19 cellular contexts compared by ENCODE assay signal in genomic region chr13:65378943-65379519, GRCh38.
DNase-seq lines count a peak whose midpoint lies in the region; ATAC-seq, FAIRE-seq and TF ChIP-seq lines count a peak whose summit lies in the region.
"Had no signal": no experiment of that assay in that cellular context is flagged by ENCODE, and none has a peak within 500 bp of the region (broad histone marks: within the 10 kb centered on the region; RNA-seq: fewer than 3 reads in every experiment).

No MANE protein-coding gene starts in this region.

- TF ChIP-seq POLR2A in tibial nerve (IDR thresholded peaks at IDR 0.05), result no peak

- H3K27ac ChIP-seq in Karpas-422 (ENCODE audit: low read length) (no peak overlapping the region), tibial nerve (no peak overlapping the region)
- H3K27ac ChIP-seq: BLaER1, dorsolateral prefrontal cortex, gastroesophageal sphincter, SJCRH30 had no signal

- H4K20me1 ChIP-seq in Karpas-422 (ENCODE audit: insufficient read depth, low read depth, low read length), result no peaks in the 10 kb centered on the region
- H4K20me1 ChIP-seq: BLaER1 had no signal

- TF ChIP-seq EP300 in tibial nerve (IDR thresholded peaks at IDR 0.05), result no peak

- DNase-seq in D341Med (ENCODE audit: low spot score) (peak; percentile 12), Karpas-422 (peak; percentile 49), SK-MEL-5 (ENCODE audit: low read depth, low spot score) (peak; percentile 24), fibroblast of the aortic adventitia (ENCODE audit: low read depth) (peak; percentile 2), NCI-H146 treated with DMSO at 0.1 percent for 48 hours (lab: John Stamatoyannopoulos, UW; ENCODE audit: unreplicated experiment) (no peak), RCC 7860 (ENCODE audit: low spot score) (no peak), tibial nerve (ENCODE audit: low spot score in 2 of 2) (no peak)
- DNase-seq: activated naive CD8-positive, alpha-beta T cell treated with anti-CD3 and anti-CD28 coated beads, Interleukin-2, amount 50 U/mL, for 24 hours; dorsolateral prefrontal cortex; left colon; NCI-H510A; nephron progenitor cell; stimulated activated naive CD8-positive, alpha-beta T cell treated with anti-CD3 and anti-CD28 coated beads, Interleukin-15, amount 100 ng/mL, for 72 hours had no signal

- H3K79me2 ChIP-seq in Karpas-422 (ENCODE audit: low read length), result no peaks in the 10 kb centered on the region

- TF ChIP-seq CTCF in fibroblast of the aortic adventitia (IDR thresholded peaks at IDR 0.05; ENCODE audit: insufficient read depth, low read length) (no peak), tibial nerve (IDR thresholded peaks at IDR 0.05) (no peak)

- no peak overlapping the region for H3K4me3 ChIP-seq in Karpas-422 (ENCODE audit: low read length)
- H3K4me3 ChIP-seq in fibroblast of the aortic adventitia (ENCODE audit: low read depth, low read length), result no peak overlapping the region
- H3K4me3 ChIP-seq in tibial nerve, result no peak overlapping the region
- H3K4me3 ChIP-seq: BLaER1, dorsolateral prefrontal cortex, gastroesophageal sphincter, SJCRH30 had no signal

- H3K4me1 ChIP-seq in Karpas-422 (ENCODE audit: low read length) (no peaks in the 10 kb centered on the region), tibial nerve (no peaks in the 10 kb centered on the region)
- H3K4me1 ChIP-seq: BLaER1, gastroesophageal sphincter, SJCRH30 had no signal

- H3K4me2 ChIP-seq in Karpas-422 (ENCODE audit: low read depth, low read length, poor library complexity, severe bottlenecking), result no peak overlapping the region
- H3K4me2 ChIP-seq: BLaER1 had no signal

- no peaks in the 10 kb centered on the region for H3K9me2 ChIP-seq in Karpas-422 (replicated peaks; ENCODE audit: insufficient read depth, low read length)

- peaks cover 16% of the 10 kb centered on the region for H3K9me3 ChIP-seq in Karpas-422 (ENCODE audit: low read length)
- H3K9me3 ChIP-seq in tibial nerve, result peaks cover 0 to 22% (median 7%) of the 10 kb centered on the region in 4 donors

- FAIRE-seq in RCC 7860 (lab: Jason Lieb, UNC), result no peak
- FAIRE-seq: GM18507 had no signal

- no peak overlapping the region for H3K9ac ChIP-seq in Karpas-422 (ENCODE audit: low read length)
- H3K9ac ChIP-seq: BLaER1 had no signal

- in situ Hi-C loops in SK-MEL-5 (cut with HindIII; ENCODE audit: low pct_unique_long_range_greater_than_20kb, low sequenced_read_pairs), result no loop called here

- no peak for ATAC-seq in HG03354 (IDR thresholded peaks at IDR 0.05; ENCODE audit: poor library complexity, severe bottlenecking, unreplicated experiment)
- ATAC-seq: activated naive CD8-positive, alpha-beta T cell treated with anti-CD3 and anti-CD28 coated beads, Interleukin-2, amount 50 U/mL, for 24 hours; gastroesophageal sphincter; left colon; sciatic nerve; stimulated activated naive CD8-positive, alpha-beta T cell treated with anti-CD3 and anti-CD28 coated beads, Interleukin-15, amount 100 ng/mL, for 72 hours had no signal

- no peak overlapping the region for H2AFZ ChIP-seq in Karpas-422 (ENCODE audit: low read length)

- no peaks in the 10 kb centered on the region for H3K36me3 ChIP-seq in Karpas-422 (ENCODE audit: insufficient read depth, low read length)
- H3K36me3 ChIP-seq in tibial nerve, result no peaks in the 10 kb centered on the region
- H3K36me3 ChIP-seq: BLaER1, gastroesophageal sphincter, SJCRH30 had no signal

- 68 to 71% methylated on average over 3 of the region's 3 CpGs for WGBS in tibial nerve, 2 donors

- H3K27me3 ChIP-seq in Karpas-422 (ENCODE audit: low read length) (no peaks in the 10 kb centered on the region), tibial nerve (no peaks in the 10 kb centered on the region)
- H3K27me3 ChIP-seq: BLaER1, dorsolateral prefrontal cortex, gastroesophageal sphincter, SJCRH30 had no signal

Comparison
In these comparisons a context has a peak if more than half of its experiments do, and no peak if none do; other contexts are left out.
1. DNase-seq: peak in D341Med (single experiment), Karpas-422 (single experiment), SK-MEL-5 (single experiment) and fibroblast of the aortic adventitia (single experiment); none in NCI-H146 treated with DMSO at 0.1 percent for 48 hours (single experiment), RCC 7860 (single experiment) and tibial nerve (0 of 2).